In genomic region chr14:37901978-37902377, GRCh38 we compare ENCODE assay signal across 16 cellular contexts.
A peak's percentile ranks its signal among the peaks of the same experiment; 100 is the strongest.
DNase-seq lines count a peak whose midpoint lies in the region; ATAC-seq and TF ChIP-seq lines count a peak whose summit lies in the region.
"Had no signal": no experiment of that assay in that cellular context is flagged by ENCODE, and none has a peak within 500 bp of the region (broad histone marks: within the 10 kb centered on the region; RNA-seq: fewer than 3 reads in every experiment).

No MANE protein-coding gene starts in this region.

- ATAC-seq in WTC11 = peak; percentile 57
- no peak for ATAC-seq in HG02678 (IDR thresholded peaks at IDR 0.05; ENCODE audit: unreplicated experiment)
- ATAC-seq: activated T-helper 17 cell treated with anti-CD3 and anti-CD28 coated beads, Interleukin-2, amount 50 U/mL, for 72 hours; naive thymus-derived CD4-positive, alpha-beta T cell had no signal

- no peaks in the 10 kb centered on the region for H3K36me3 ChIP-seq in left ventricle myocardium inferior
- H3K36me3 ChIP-seq: transverse colon had no signal

- no peak overlapping the region for H3K4me3 Mint-ChIP-seq in WTC11
- H3K4me3 Mint-ChIP-seq: activated CD4-positive, alpha-beta memory T cell treated with anti-CD3 and anti-CD28 coated beads, Interleukin-2, amount 10 ng/mL, durations not matched to agents 7 days and 5 days; activated T-helper 17 cell treated with anti-CD3 and anti-CD28 coated beads, Interleukin-2, amount 50 U/mL, for 72 hours; brain; naive thymus-derived CD4-positive, alpha-beta T cell had no signal

- H3K27me3 ChIP-seq in left ventricle myocardium inferior (ENCODE audit: low read depth) = peaks cover 38% of the 10 kb centered on the region

- H3K36me3 Mint-ChIP-seq in WTC11 = peaks cover 11% of the 10 kb centered on the region
- H3K36me3 Mint-ChIP-seq: brain; naive thymus-derived CD4-positive, alpha-beta T cell had no signal

- no peak overlapping the region for H3K27ac Mint-ChIP-seq in WTC11
- H3K27ac Mint-ChIP-seq: activated CD4-positive, alpha-beta memory T cell treated with anti-CD3 and anti-CD28 coated beads, Interleukin-2, amount 10 ng/mL, durations not matched to agents 7 days and 5 days; activated T-helper 17 cell treated with anti-CD3 and anti-CD28 coated beads, Interleukin-2, amount 50 U/mL, for 72 hours; brain; naive thymus-derived CD4-positive, alpha-beta T cell had no signal

- peaks cover 13% of the 10 kb centered on the region for H3K4me1 Mint-ChIP-seq in WTC11
- H3K4me1 Mint-ChIP-seq: activated T-helper 17 cell treated with anti-CD3 and anti-CD28 coated beads, Interleukin-2, amount 50 U/mL, for 72 hours; brain had no signal

- peak overlapping the region; percentile 36 for H3K4me3 ChIP-seq in left ventricle myocardium inferior
- H3K4me3 ChIP-seq: SK-N-MC, transverse colon had no signal

- no peaks in the 10 kb centered on the region for H3K9me3 ChIP-seq in left ventricle myocardium inferior (replicated peaks)
- H3K9me3 ChIP-seq: transverse colon had no signal

- DNase-seq in GM04504 (ENCODE audit: low read depth) (peak; percentile 78), WTC11 (ENCODE audit: low spot score) (no peak), left ventricle myocardium inferior (peak; percentile 44), stromal cell of bone marrow (ENCODE audit: low read depth) (peak; percentile 64), caudate nucleus (lab: John Stamatoyannopoulos, UW) (no peak)
- DNase-seq in activated CD4-positive, alpha-beta T cell treated with anti-CD3 and anti-CD28 coated beads for 48 hours = no peak
- DNase-seq: activated CD4-positive, alpha-beta memory T cell treated with anti-CD3 and anti-CD28 coated beads, Interleukin-2, amount 10 ng/mL, durations not matched to agents 7 days and 5 days; naive thymus-derived CD4-positive, alpha-beta T cell; NCI-H1417; NCI-H2227 treated with DMSO at 0.1 percent for 48 hours; stimulated activated CD8-positive, alpha-beta memory T cell treated with anti-CD3 and anti-CD28 coated beads, Interleukin-4, amount 100 ng/mL, for 48 hours; transverse colon had no signal

- peaks cover 80% of the 10 kb centered on the region for H3K27me3 Mint-ChIP-seq in WTC11 (ENCODE audit: low read depth)
- H3K27me3 Mint-ChIP-seq: brain had no signal

- no peaks in the 10 kb centered on the region for H3K4me1 ChIP-seq in left ventricle myocardium inferior
- H3K4me1 ChIP-seq: transverse colon had no signal

- peaks cover 11% of the 10 kb centered on the region for H3K9me3 Mint-ChIP-seq in WTC11
- H3K9me3 Mint-ChIP-seq: activated CD4-positive, alpha-beta memory T cell treated with anti-CD3 and anti-CD28 coated beads, Interleukin-2, amount 10 ng/mL, durations not matched to agents 7 days and 5 days; activated T-helper 17 cell treated with anti-CD3 and anti-CD28 coated beads, Interleukin-2, amount 50 U/mL, for 72 hours; naive thymus-derived CD4-positive, alpha-beta T cell had no signal

- CTCF ChIA-PET in WTC11 (lab: Charles Lee) = interaction anchor here (1.8 kb wide), 1 partner anchor 28 kb away, joined by 7 read pairs; no protein-coding TSS in a partner anchor

- intact Hi-C loops in left ventricle myocardium inferior (cut with micrococcal nuclease) = no loop called here

- POLR2A ChIA-PET in WTC11 (lab: Charles Lee) = no interaction called here

- TF ChIP-seq CTCF in WTC11 (IDR thresholded peaks at IDR 0.05) (no peak), left ventricle myocardium inferior (IDR thresholded peaks at IDR 0.05; ENCODE audit: borderline replicate concordance) (no peak)

- peak overlapping the region; percentile 52 for H3K27ac ChIP-seq in left ventricle myocardium inferior (replicated peaks)
- no peak overlapping the region for H3K27ac ChIP-seq in caudate nucleus (ENCODE audit: low read depth, low read length)
- H3K27ac ChIP-seq: SK-N-MC, transverse colon had no signal

TF ChIP-seq in WTC11, 78 proteins besides CTCF, POLR2A, EP300 and RAD21:
- TF ChIP-seq NFATC4 (CRISPR knock-in tag; IDR thresholded peaks at IDR 0.05) (no peak), TCF7 (CRISPR knock-in tag; IDR thresholded peaks at IDR 0.05; ENCODE audit: low read depth) (no peak), ZNF423 (CRISPR knock-in tag; IDR thresholded peaks at IDR 0.05) (peak; percentile 31; the same call in 1 of the 2 replicates)

Comparison
In these comparisons a context has a peak if more than half of its experiments do, and no peak if none do; other contexts are left out.
1. DNase-seq: peak in GM04504 (single experiment), left ventricle myocardium inferior (single experiment) and stromal cell of bone marrow (single experiment); none in WTC11 (single experiment), activated CD4-positive, alpha-beta T cell treated with anti-CD3 and anti-CD28 coated beads for 48 hours (single experiment) and caudate nucleus (0 of 61).